13 cellular contexts compared by ENCODE assay signal in genomic region chr6:487956-488355, GRCh38.
DNase-seq lines count a peak whose midpoint lies in the region; ATAC-seq lines count a peak whose summit lies in the region.
"Had no signal": no experiment of that assay in that cellular context is flagged by ENCODE, and none has a peak within 500 bp of the region (broad histone marks: within the 10 kb centered on the region; RNA-seq: fewer than 3 reads in every experiment).

No MANE protein-coding gene starts in this region.

- intact Hi-C loops in activated naive CD4-positive, alpha-beta T cell treated with anti-CD3 and anti-CD28 coated beads for 36 hours (cut with micrococcal nuclease): no loop called here
- intact Hi-C loops in activated T-helper 2 cell treated with anti-CD3 and anti-CD28 coated beads, Interferon-gamma antibody, Interleukin-2, Interleukin-4, amounts not matched to agents 10 μg/mL and 5 μg/mL and 100 μg/mL, durations not matched to agents 14 hours and 24 hours and 36 hours (cut with micrococcal nuclease): no loop called here

- no peak for DNase-seq in activated naive CD4-positive, alpha-beta T cell treated with anti-CD3 and anti-CD28 coated beads for 36 hours
- DNase-seq in activated naive CD4-positive, alpha-beta T cell (lab: John Stamatoyannopoulos, UW): no peak
- no peak for DNase-seq in activated T-helper 2 cell treated with anti-CD3 and anti-CD28 coated beads, Interferon-gamma antibody, Interleukin-2, Interleukin-4, amounts not matched to agents 10 μg/mL and 5 μg/mL and 100 μg/mL, durations not matched to agents 14 hours and 24 hours and 36 hours (ENCODE audit: low spot score)
- DNase-seq in hippocampal formation (lab: John Stamatoyannopoulos, UW) (peak; percentile 86 to 91), substantia nigra (lab: John Stamatoyannopoulos, UW) (peak; percentile 35 to 96 (median 86)), amniotic stem cell (lab: John Stamatoyannopoulos, UW) (no peak)
- DNase-seq: immature natural killer cell, NCI-H1436, NCI-H526 treated with DMSO at 0.1 percent for 48 hours, RPMI8226 had no signal

- no peaks in the 10 kb centered on the region for H3K27me3 Mint-ChIP-seq in activated naive CD4-positive, alpha-beta T cell treated with anti-CD3 and anti-CD28 coated beads for 36 hours (ENCODE audit: low read depth)
- H3K27me3 Mint-ChIP-seq in activated T-helper 2 cell treated with anti-CD3 and anti-CD28 coated beads, Interferon-gamma antibody, Interleukin-2, Interleukin-4, amounts not matched to agents 10 μg/mL and 5 μg/mL and 100 μg/mL, durations not matched to agents 14 hours and 24 hours and 36 hours (ENCODE audit: low read depth): no peaks in the 10 kb centered on the region

- ATAC-seq in GM21360 (IDR thresholded peaks at IDR 0.05; ENCODE audit: unreplicated experiment) (no peak), GM21619 (IDR thresholded peaks at IDR 0.05; ENCODE audit: unreplicated experiment) (no peak)

- H3K4me3 Mint-ChIP-seq in activated naive CD4-positive, alpha-beta T cell treated with anti-CD3 and anti-CD28 coated beads for 36 hours: peak overlapping the region; percentile 67
- peak overlapping the region; percentile 38 for H3K4me3 Mint-ChIP-seq in activated T-helper 2 cell treated with anti-CD3 and anti-CD28 coated beads, Interferon-gamma antibody, Interleukin-2, Interleukin-4, amounts not matched to agents 10 μg/mL and 5 μg/mL and 100 μg/mL, durations not matched to agents 14 hours and 24 hours and 36 hours (ENCODE audit: low read depth)

- peaks cover 59% of the 10 kb centered on the region for H3K36me3 Mint-ChIP-seq in activated naive CD4-positive, alpha-beta T cell treated with anti-CD3 and anti-CD28 coated beads for 36 hours (ENCODE audit: low read depth)
- H3K36me3 Mint-ChIP-seq in activated T-helper 2 cell treated with anti-CD3 and anti-CD28 coated beads, Interferon-gamma antibody, Interleukin-2, Interleukin-4, amounts not matched to agents 10 μg/mL and 5 μg/mL and 100 μg/mL, durations not matched to agents 14 hours and 24 hours and 36 hours (ENCODE audit: low read depth): peaks cover 86% of the 10 kb centered on the region

- peaks cover 94% of the 10 kb centered on the region for H3K4me1 Mint-ChIP-seq in activated naive CD4-positive, alpha-beta T cell treated with anti-CD3 and anti-CD28 coated beads for 36 hours (ENCODE audit: low read depth)
- peaks cover 83% of the 10 kb centered on the region for H3K4me1 Mint-ChIP-seq in activated T-helper 2 cell treated with anti-CD3 and anti-CD28 coated beads, Interferon-gamma antibody, Interleukin-2, Interleukin-4, amounts not matched to agents 10 μg/mL and 5 μg/mL and 100 μg/mL, durations not matched to agents 14 hours and 24 hours and 36 hours (ENCODE audit: low read depth)

- peak overlapping the region; percentile 99 for H3K27ac Mint-ChIP-seq in activated naive CD4-positive, alpha-beta T cell treated with anti-CD3 and anti-CD28 coated beads for 36 hours
- peak overlapping the region; percentile 70 for H3K27ac Mint-ChIP-seq in activated T-helper 2 cell treated with anti-CD3 and anti-CD28 coated beads, Interferon-gamma antibody, Interleukin-2, Interleukin-4, amounts not matched to agents 10 μg/mL and 5 μg/mL and 100 μg/mL, durations not matched to agents 14 hours and 24 hours and 36 hours

- peak overlapping the region; percentile 84 for H3K27ac ChIP-seq in substantia nigra (ENCODE audit: low read depth, low read length, poor library complexity, severe bottlenecking)
- H3K27ac ChIP-seq: parathyroid adenoma had no signal

- CTCF ChIA-PET in activated naive CD4-positive, alpha-beta T cell treated with anti-CD3 and anti-CD28 coated beads for 36 hours (lab: Charles Lee): interaction anchor here (1.0 to 3.1 kb wide), 4 partner anchors 8 to 84 kb away, joined by 3 to 17 read pairs (median 7); no protein-coding TSS in a partner anchor

- peaks cover 8% of the 10 kb centered on the region for H3K9me3 Mint-ChIP-seq in activated naive CD4-positive, alpha-beta T cell treated with anti-CD3 and anti-CD28 coated beads for 36 hours
- peaks cover 12% of the 10 kb centered on the region for H3K9me3 Mint-ChIP-seq in activated T-helper 2 cell treated with anti-CD3 and anti-CD28 coated beads, Interferon-gamma antibody, Interleukin-2, Interleukin-4, amounts not matched to agents 10 μg/mL and 5 μg/mL and 100 μg/mL, durations not matched to agents 14 hours and 24 hours and 36 hours
- H3K9me3 Mint-ChIP-seq: immature natural killer cell had no signal

Comparison
In these comparisons a context has a peak if more than half of its experiments do, and no peak if none do; other contexts are left out.
1. DNase-seq: peak in hippocampal formation (2 of 2) and substantia nigra (49 of 49); none in activated naive CD4-positive, alpha-beta T cell treated with anti-CD3 and anti-CD28 coated beads for 36 hours (single experiment), activated naive CD4-positive, alpha-beta T cell (0 of 4), activated T-helper 2 cell treated with anti-CD3 and anti-CD28 coated beads, Interferon-gamma antibody, Interleukin-2, Interleukin-4, amounts not matched to agents 10 μg/mL and 5 μg/mL and 100 μg/mL, durations not matched to agents 14 hours and 24 hours and 36 hours (single experiment) and amniotic stem cell (single experiment).